ENCODE assay signal across 15 cellular contexts in the genomic region with DNA sequence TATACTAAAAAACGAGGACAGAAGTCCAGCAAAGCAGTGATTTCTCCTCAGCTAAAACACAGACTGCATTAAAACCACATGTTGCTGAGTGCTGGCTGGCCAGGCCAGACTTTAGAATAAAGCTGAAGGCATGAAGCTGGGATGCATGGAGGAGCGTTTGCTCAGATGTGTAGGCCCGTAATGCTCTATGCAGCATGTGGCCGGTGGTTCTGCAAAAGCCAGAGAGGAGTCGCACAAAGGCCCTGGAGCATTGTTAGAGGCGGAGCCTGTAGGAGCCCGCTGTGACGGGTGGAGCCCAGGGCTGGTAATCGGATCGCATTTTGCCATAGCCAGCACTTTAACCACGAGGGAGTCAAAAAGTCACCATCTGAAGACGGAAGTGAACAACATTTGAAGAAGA.
DNase-seq lines count a peak whose midpoint lies in the region; ATAC-seq and TF ChIP-seq lines count a peak whose summit lies in the region.
"Had no signal": no experiment of that assay in that cellular context is flagged by ENCODE, and none has a peak within 500 bp of the region (broad histone marks: within the 10 kb centered on the region; RNA-seq: fewer than 3 reads in every experiment).

No MANE protein-coding gene starts in this region.

- no peak overlapping the region for H2AFZ ChIP-seq in hepatocyte

- H3K27ac ChIP-seq in HEK293 (ENCODE audit: extremely low read depth, low read depth, low read length): no peak overlapping the region
- peak overlapping the region; percentile 25 for H3K27ac ChIP-seq in hepatocyte
- peak overlapping the region in 3 of 4 donors; percentile 25 to 61 (median 43) for H3K27ac ChIP-seq in gastrocnemius medialis
- H3K27ac ChIP-seq in foreskin keratinocyte: no peak overlapping the region
- H3K27ac ChIP-seq: SJCRH30 had no signal

- DNase-seq in RPMI8226: peak; percentile 13
- no peak for DNase-seq in hepatocyte (ENCODE audit: low spot score)
- peak in 1 of 2 donors; percentile 54 for DNase-seq in gastrocnemius medialis
- DNase-seq in foreskin keratinocyte: no peak
- DNase-seq in H4 (ENCODE audit: low spot score): no peak
- DNase-seq in GM19240 (ENCODE audit: insufficient read length, low spot score): no peak
- DNase-seq: activated CD4-positive, alpha-beta T cell treated with anti-CD3 and anti-CD28 coated beads for 4 hours; activated naive CD4-positive, alpha-beta T cell treated with Interleukin-2 at 50 U/mL for 16 hours; anterior cingulate cortex; BE2C; NCI-H1092 treated with DMSO at 0.1 percent for 48 hours; NCI-H446 treated with DMSO at 0.1 percent for 48 hours; SJCRH30 had no signal

- no peaks in the 10 kb centered on the region for H3K36me3 ChIP-seq in HEK293 (ENCODE audit: control insufficient read depth in 2 of 2, insufficient read depth in 1 of 2, low read length in 2 of 2)
- no peaks in the 10 kb centered on the region for H3K36me3 ChIP-seq in hepatocyte (replicated peaks; ENCODE audit: insufficient read depth, low read depth)
- no peaks in the 10 kb centered on the region for H3K36me3 ChIP-seq in gastrocnemius medialis
- H3K36me3 ChIP-seq: BE2C, SJCRH30 had no signal

- H3K4me1 ChIP-seq in HEK293 (ENCODE audit: control insufficient read depth, insufficient read depth, low read length) (no peaks in the 10 kb centered on the region), hepatocyte (ENCODE audit: insufficient read depth) (peaks cover 3% of the 10 kb centered on the region), gastrocnemius medialis (no peaks in the 10 kb centered on the region), foreskin keratinocyte (no peaks in the 10 kb centered on the region)
- H3K4me1 ChIP-seq: BE2C, SJCRH30 had no signal

- H3K4me3 ChIP-seq in HEK293 (ENCODE audit: low read depth, low read length) (no peak overlapping the region), hepatocyte (no peak overlapping the region), gastrocnemius medialis (no peak overlapping the region)
- H3K4me3 ChIP-seq: SJCRH30, skin epidermis had no signal

- no peak for TF ChIP-seq POLR2A in gastrocnemius medialis (IDR thresholded peaks at IDR 0.05)

- POLR2A ChIA-PET in HEK293 (lab: Yijun Ruan, JAX): no interaction called here

- WGBS in hepatocyte (ENCODE audit: low lambda C conversion rate, missing lambda C conversion rate): 55% methylated on average over 12 of the region's 12 CpGs

- no peaks in the 10 kb centered on the region for H4K20me1 ChIP-seq in hepatocyte (ENCODE audit: insufficient read depth, poor library complexity, severe bottlenecking)

- CTCF ChIA-PET in HEK293 (lab: Yijun Ruan, JAX): interaction anchor here (0.6 to 1.6 kb wide), 2 partner anchors 12 to 21 kb away, joined by 3 to 4 read pairs; no protein-coding TSS in a partner anchor

- in situ Hi-C loops in gastrocnemius medialis (cut with MboI; ENCODE audit: low sequenced_read_pairs in 4 of 4): no loop called here

- no peaks in the 10 kb centered on the region for H3K9me3 ChIP-seq in HEK293 (ENCODE audit: control insufficient read depth, insufficient read depth, low read depth, low read length)
- no peaks in the 10 kb centered on the region for H3K9me3 ChIP-seq in hepatocyte (ENCODE audit: low read depth)
- H3K9me3 ChIP-seq in gastrocnemius medialis: no peaks in the 10 kb centered on the region
- H3K9me3 ChIP-seq: BE2C, SJCRH30 had no signal

- ATAC-seq in gastrocnemius medialis (peak; percentile 48 to 74), foreskin keratinocyte (no peak)

- TF ChIP-seq CTCF in HEK293 (tag by site-specific recombination; IDR thresholded peaks at IDR 0.05) (no peak), hepatocyte (IDR thresholded peaks at IDR 0.05; ENCODE audit: poor library complexity) (no peak), gastrocnemius medialis (IDR thresholded peaks at IDR 0.05 in 4 of 5, conservative IDR thresholded peaks at IDR 0.05 in 1 of 5) (no peak), foreskin keratinocyte (conservative IDR thresholded peaks at IDR 0.05) (no peak)

- H3K9me2 ChIP-seq in hepatocyte (replicated peaks; ENCODE audit: insufficient read depth): no peaks in the 10 kb centered on the region

- H3K4me2 ChIP-seq in hepatocyte: no peak overlapping the region

- intact Hi-C loops in gastrocnemius medialis (cut with DNase I; ENCODE audit: low total_unique reads): no loop called here

- no peaks in the 10 kb centered on the region for H3K79me2 ChIP-seq in hepatocyte

- no peaks in the 10 kb centered on the region for H3K27me3 ChIP-seq in hepatocyte
- H3K27me3 ChIP-seq in gastrocnemius medialis: peaks cover 0 to 7% (median 0%) of the 10 kb centered on the region in 3 donors
- H3K27me3 ChIP-seq in foreskin keratinocyte: no peaks in the 10 kb centered on the region
- H3K27me3 ChIP-seq: BE2C had no signal

TF ChIP-seq in HEK293, 187 proteins besides CTCF, POLR2A, EP300 and RAD21:
- no peak for TF ChIP-seq ZNF518A (tag by site-specific recombination; conservative IDR thresholded peaks at IDR 0.05; ENCODE audit: low read depth)
- TF ChIP-seq ZNF777 (tag by site-specific recombination; IDR thresholded peaks at IDR 0.05; ENCODE audit: borderline replicate concordance): no peak
- TF ChIP-seq SCRT2 (tag by site-specific recombination; IDR thresholded peaks at IDR 0.05): 0 out of 2 replicates have a peak, but pooled peaks have one; percentile 57

Comparison
In these comparisons a context has a peak if more than half of its experiments do, and no peak if none do; other contexts are left out.
1. H3K27ac ChIP-seq: peak in hepatocyte (single experiment) and gastrocnemius medialis (3 of 4); none in HEK293 (single experiment) and foreskin keratinocyte (single experiment).